In genomic region chr15:56165234-56165633, GRCh38 we compare ENCODE assay signal across 13 cellular contexts.
"Had no signal": no experiment of that assay in that cellular context is flagged by ENCODE, and none has a peak within 500 bp of the region (broad histone marks: within the 10 kb centered on the region; RNA-seq: fewer than 3 reads in every experiment).

No MANE protein-coding gene starts in this region.

- H3K9me3 Mint-ChIP-seq: activated CD8-positive, alpha-beta T cell treated with anti-CD3 and anti-CD28 coated beads for 36 hours; activated T-cell treated with anti-CD3 and anti-CD28 coated beads, Interleukin-2, amount 50 U/mL, for 72 hours had no signal

- H3K27me3 ChIP-seq: gastrocnemius medialis, transverse colon had no signal

- H3K36me3 ChIP-seq: gastrocnemius medialis, transverse colon had no signal

- H3K4me3 Mint-ChIP-seq: activated CD8-positive, alpha-beta T cell treated with anti-CD3 and anti-CD28 coated beads for 36 hours; activated T-cell treated with anti-CD3 and anti-CD28 coated beads, Interleukin-2, amount 50 U/mL, for 72 hours had no signal

- H3K9me3 ChIP-seq: gastrocnemius medialis, transverse colon had no signal

- H3K4me3 ChIP-seq: coronary artery, gastrocnemius medialis, transverse colon had no signal

- H3K27ac Mint-ChIP-seq: activated CD8-positive, alpha-beta T cell treated with anti-CD3 and anti-CD28 coated beads for 36 hours had no signal

- H3K27me3 Mint-ChIP-seq: activated CD8-positive, alpha-beta T cell treated with anti-CD3 and anti-CD28 coated beads for 36 hours had no signal

- H3K27ac ChIP-seq: coronary artery, gastrocnemius medialis, parathyroid adenoma, transverse colon had no signal

- ATAC-seq: activated CD8-positive, alpha-beta T cell treated with anti-CD3 and anti-CD28 coated beads for 36 hours; gastrocnemius medialis; left ventricle myocardium superior had no signal

- H3K4me1 ChIP-seq: parathyroid adenoma had no signal

- H3K9ac ChIP-seq: parathyroid adenoma had no signal

- DNase-seq: activated CD8-positive, alpha-beta memory T cell treated with anti-CD3 and anti-CD28 coated beads, Interleukin-2, amount 50 U/mL, for 4 hours; activated CD8-positive, alpha-beta T cell treated with anti-CD3 and anti-CD28 coated beads for 36 hours; activated T-cell treated with anti-CD3 and anti-CD28 coated beads, Interleukin-2, amount 50 U/mL, for 72 hours; central memory CD4-positive, alpha-beta T cell; effector CD4-positive, alpha-beta T cell; gastrocnemius medialis; islet precursor cell; left ventricle myocardium superior; retina; T-helper 9 cell; transverse colon had no signal
